Comparison of ENCODE assay signal across 9 cellular contexts in genomic region chr3:13281657-13282527, GRCh38.
DNase-seq lines count a peak whose midpoint lies in the region; ATAC-seq and TF ChIP-seq lines count a peak whose summit lies in the region.
"Had no signal": no experiment of that assay in that cellular context is flagged by ENCODE, and none has a peak within 500 bp of the region (broad histone marks: within the 10 kb centered on the region; RNA-seq: fewer than 3 reads in every experiment).

No MANE protein-coding gene starts in this region.

- peak overlapping the region; percentile 39; the same call in 1 of the 2 replicates for H3K9ac ChIP-seq in HUES64 (ENCODE audit: low read depth, low read length)

- H3K27me3 ChIP-seq in HUES64 (ENCODE audit: insufficient read depth, low read length) = peaks cover 43% of the 10 kb centered on the region
- peaks cover 0 to 72% (median 42%) of the 10 kb centered on the region in 7 donors for H3K27me3 ChIP-seq in spleen (replicated peaks in 1 of 7)
- H3K27me3 ChIP-seq in SJCRH30 = peaks cover 7% of the 10 kb centered on the region; the same call in 1 of the 2 replicates

- no peak for TF ChIP-seq CTCF in spleen (IDR thresholded peaks at IDR 0.05 in 8 of 11, conservative IDR thresholded peaks at IDR 0.05 in 3 of 11)

- no peak for TF ChIP-seq POLR2A in spleen (IDR thresholded peaks at IDR 0.05)

- H3K4me1 ChIP-seq in HUES64 (ENCODE audit: insufficient read depth, low read length) (no peaks in the 10 kb centered on the region), spleen (peaks cover 5 to 26% (median 20%) of the 10 kb centered on the region in 6 donors), SJCRH30 (peaks cover 9% of the 10 kb centered on the region)

- H3K9me3 ChIP-seq in HUES64 (ENCODE audit: insufficient read depth, low read depth, low read length) = peaks cover 9% of the 10 kb centered on the region; the same call in 1 of the 2 replicates
- H3K9me3 ChIP-seq in spleen = peaks cover 0 to 28% (median 16%) of the 10 kb centered on the region in 8 donors
- H3K9me3 ChIP-seq in SJCRH30 (replicated peaks) = no peaks in the 10 kb centered on the region; the same call in 1 of the 2 replicates

- peak overlapping the region; percentile 55 for H3K4me3 Mint-ChIP-seq in activated naive CD8-positive, alpha-beta T cell treated with anti-CD3 and anti-CD28 coated beads for 36 hours

- H3K4me3 ChIP-seq in HUES64 (ENCODE audit: low read length) (peak overlapping the region; percentile 63), spleen (peak overlapping the region; percentile 39 to 68 (median 42)), SJCRH30 (no peak overlapping the region)

- no peaks in the 10 kb centered on the region for H3K36me3 ChIP-seq in HUES64 (ENCODE audit: insufficient read depth, low read length)
- H3K36me3 ChIP-seq in spleen = no peaks in the 10 kb centered on the region
- no peaks in the 10 kb centered on the region for H3K36me3 ChIP-seq in SJCRH30

- peaks cover 16% of the 10 kb centered on the region for H3K9me3 Mint-ChIP-seq in activated naive CD8-positive, alpha-beta T cell treated with anti-CD3 and anti-CD28 coated beads for 36 hours

- peaks cover 2% of the 10 kb centered on the region for H3K4me1 Mint-ChIP-seq in activated naive CD8-positive, alpha-beta T cell treated with anti-CD3 and anti-CD28 coated beads for 36 hours

- H3K36me3 Mint-ChIP-seq in activated naive CD8-positive, alpha-beta T cell treated with anti-CD3 and anti-CD28 coated beads for 36 hours = peaks cover 10% of the 10 kb centered on the region

- no peak for ATAC-seq in HG03378 (IDR thresholded peaks at IDR 0.05; ENCODE audit: unreplicated experiment)
- no peak for ATAC-seq in GM18519 (IDR thresholded peaks at IDR 0.05; ENCODE audit: low FRiP score, unreplicated experiment)

- intact Hi-C loops in spleen (cut with DNase I; ENCODE audit: low total_unique reads) = no loop called here

- H3K27me3 Mint-ChIP-seq in activated naive CD8-positive, alpha-beta T cell treated with anti-CD3 and anti-CD28 coated beads for 36 hours = peaks cover 58% of the 10 kb centered on the region

- WGBS in HUES64 = 3% methylated on average over 61 of the region's 61 CpGs
- 4 to 8% (median 7%) methylated on average over 37 to 61 of the region's 61 CpGs for WGBS in spleen, 5 donors

- no peak overlapping the region for H3K27ac ChIP-seq in HUES64 (ENCODE audit: low read depth, low read length)
- peak overlapping the region in 7 of 8 donors; percentile 39 to 72 (median 64) for H3K27ac ChIP-seq in spleen
- no peak overlapping the region for H3K27ac ChIP-seq in SJCRH30

- no peak overlapping the region for H3K27ac Mint-ChIP-seq in activated naive CD8-positive, alpha-beta T cell treated with anti-CD3 and anti-CD28 coated beads for 36 hours

- no peak for DNase-seq in activated naive CD8-positive, alpha-beta T cell treated with anti-CD3 and anti-CD28 coated beads for 36 hours
- peak; percentile 9 for DNase-seq in iris pigment epithelial cell (ENCODE audit: low read depth)
- DNase-seq in spleen = peak; percentile 76
- no peak for DNase-seq in NCI-H187 treated with DMSO at 0.1 percent for 48 hours (lab: John Stamatoyannopoulos, UW)
- no peak for DNase-seq in SJCRH30
- DNase-seq: occipital lobe had no signal

Comparison
In these comparisons a context has a peak if more than half of its experiments do, and no peak if none do; other contexts are left out.
1. H3K27ac ChIP-seq: peak in spleen (7 of 8); none in HUES64 (single experiment) and SJCRH30 (single experiment).
2. DNase-seq: peak in iris pigment epithelial cell (single experiment) and spleen (single experiment); none in activated naive CD8-positive, alpha-beta T cell treated with anti-CD3 and anti-CD28 coated beads for 36 hours (single experiment), NCI-H187 treated with DMSO at 0.1 percent for 48 hours (single experiment) and SJCRH30 (0 of 2).